In genomic region chr1:8591547-8591946, GRCh38 we compare ENCODE assay signal across 18 cellular contexts.
"Had no signal": no experiment of that assay in that cellular context is flagged by ENCODE, and none has a peak within 500 bp of the region (broad histone marks: within the 10 kb centered on the region; RNA-seq: fewer than 3 reads in every experiment).

No MANE protein-coding gene starts in this region.

- H3K27ac Mint-ChIP-seq: effector memory CD8-positive, alpha-beta T cell; stimulated activated naive CD8-positive, alpha-beta T cell treated with anti-CD3 and anti-CD28 coated beads, Interleukin-15, amount 100 ng/mL, for 72 hours had no signal

- H3K27me3 Mint-ChIP-seq: activated naive CD4-positive, alpha-beta T cell treated with anti-CD3 and anti-CD28 coated beads, Interleukin-2, amount 50 U/mL, for 24 hours; dendritic cell treated with granulocyte-macrophage colony-stimulating factor and Interleukin-4, amounts not matched to agents 40 ng/mL and 50 ng/mL, for 4 days; effector memory CD8-positive, alpha-beta T cell; natural killer cell treated with Interleukin-12 subunit alpha and Interleukin-12 subunit beta and Interleukin-15 and Interleukin-18, amount 100 ng/mL, for 72 hours; stimulated activated naive CD8-positive, alpha-beta T cell treated with anti-CD3 and anti-CD28 coated beads, Interleukin-15, amount 100 ng/mL, for 72 hours had no signal

- H3K36me3 Mint-ChIP-seq: immature natural killer cell; natural killer cell treated with Interleukin-12 subunit alpha and Interleukin-12 subunit beta and Interleukin-15 and Interleukin-18, amount 100 ng/mL, for 72 hours had no signal

- H3K9ac ChIP-seq: SK-N-SH had no signal

- H3K4me2 ChIP-seq: SK-N-SH had no signal

- H3K4me3 ChIP-seq: body of pancreas had no signal

- H3K27me3 ChIP-seq: body of pancreas had no signal

- DNase-seq: activated CD4-positive, alpha-beta T cell treated with anti-CD3 and anti-CD28 coated beads for 48 hours; activated T-cell treated with anti-CD3 and anti-CD28 coated beads, Interleukin-2, amount 50 U/mL, for 1 hour; amniotic stem cell; body of pancreas; cerebellar nuclear complex; effector memory CD8-positive, alpha-beta T cell; immature natural killer cell; mammary epithelial cell; retina; SK-N-SH; stimulated activated CD4-positive, alpha-beta T cell treated with anti-CD3 and anti-CD28 coated beads, Interleukin-15, amount 100 ng/mL, for 24 hours; stimulated activated CD4-positive, alpha-beta T cell treated with anti-CD3 and anti-CD28 coated beads, Interleukin-4, amount 100 ng/mL, for 24 hours; stimulated activated naive CD8-positive, alpha-beta T cell treated with anti-CD3 and anti-CD28 coated beads, Interleukin-15, amount 100 ng/mL, for 72 hours; T-helper 1 cell; WERI-Rb-1 had no signal

- ATAC-seq: body of pancreas; effector memory CD8-positive, alpha-beta T cell; natural killer cell treated with Interleukin-12 subunit alpha and Interleukin-12 subunit beta and Interleukin-15 and Interleukin-18, amount 100 ng/mL, for 72 hours; stimulated activated naive CD8-positive, alpha-beta T cell treated with anti-CD3 and anti-CD28 coated beads, Interleukin-15, amount 100 ng/mL, for 72 hours had no signal

- H3K4me3 Mint-ChIP-seq: activated naive CD4-positive, alpha-beta T cell treated with anti-CD3 and anti-CD28 coated beads, Interleukin-2, amount 50 U/mL, for 24 hours; dendritic cell treated with granulocyte-macrophage colony-stimulating factor and Interleukin-4, amounts not matched to agents 40 ng/mL and 50 ng/mL, for 4 days; effector memory CD8-positive, alpha-beta T cell; immature natural killer cell; natural killer cell treated with Interleukin-12 subunit alpha and Interleukin-12 subunit beta and Interleukin-15 and Interleukin-18, amount 100 ng/mL, for 72 hours; stimulated activated naive CD8-positive, alpha-beta T cell treated with anti-CD3 and anti-CD28 coated beads, Interleukin-15, amount 100 ng/mL, for 72 hours had no signal

- H3K9me2 ChIP-seq: SK-N-SH had no signal

- H3K9me3 Mint-ChIP-seq: activated naive CD4-positive, alpha-beta T cell treated with anti-CD3 and anti-CD28 coated beads, Interleukin-2, amount 50 U/mL, for 24 hours; dendritic cell treated with granulocyte-macrophage colony-stimulating factor and Interleukin-4, amounts not matched to agents 40 ng/mL and 50 ng/mL, for 4 days; effector memory CD8-positive, alpha-beta T cell; immature natural killer cell; natural killer cell treated with Interleukin-12 subunit alpha and Interleukin-12 subunit beta and Interleukin-15 and Interleukin-18, amount 100 ng/mL, for 72 hours had no signal

- H3K9me3 ChIP-seq: body of pancreas, SK-N-SH had no signal

- H3K36me3 ChIP-seq: WERI-Rb-1 had no signal

- H3K27ac ChIP-seq: body of pancreas, WERI-Rb-1 had no signal
